9 cellular contexts compared by ENCODE assay signal in genomic region chr19:13847900-13848677, GRCh38. TPM values are rescaled to one million over a fixed set of nuclear protein-coding genes. Genes with fewer than 3 reads are reported as not detected.
DNase-seq lines count a peak whose midpoint lies in the region; ATAC-seq, FAIRE-seq and TF ChIP-seq lines count a peak whose summit lies in the region.
"Had no signal": no experiment of that assay in that cellular context is flagged by ENCODE, and none has a peak within 500 bp of the region (broad histone marks: within the 10 kb centered on the region; RNA-seq: fewer than 3 reads in every experiment).

No MANE protein-coding gene starts in this region.

- H3K36me3 ChIP-seq in heart right ventricle (no peaks in the 10 kb centered on the region), breast epithelium (no peaks in the 10 kb centered on the region), mesodermal cell (ENCODE audit: control insufficient read depth, insufficient read depth, low read length) (no peaks in the 10 kb centered on the region), urinary bladder (ENCODE audit: insufficient read depth) (no peaks in the 10 kb centered on the region)

- WGBS in heart right ventricle, 2 donors: 26 to 29% methylated on average over 15 of the region's 15 CpGs
- WGBS in mesodermal cell (ENCODE audit: insufficient coverage in 2 of 2), 2 experiments: 0% methylated on average over 3 to 4 of the region's 15 CpGs
- 22% methylated on average over 15 of the region's 15 CpGs for WGBS in urinary bladder

- no peak for FAIRE-seq in GM19239 (lab: Jason Lieb, UNC)

- intact Hi-C loops in heart right ventricle (cut with DNase I) (loop anchor here in 5 of 10 donors (5.0 to 10.0 kb wide), 3 partner anchors 683 to 696 kb away; partner anchors contain the start of genes IER2 (in 4 of the 5) and STX10 (in 4 of the 5)), cardiac septum (cut with DNase I) (loop anchor here (1.0 to 10.0 kb wide), 3 partner anchors 9 to 1053 kb away; partner anchors contain the start of gene JUNB), breast epithelium (cut with DNase I; ENCODE audit: low total_unique reads) (no loop called here), left colon (cut with DNase I, micrococcal nuclease) (no loop called here)

- H3K9me3 ChIP-seq in heart right ventricle (no peaks in the 10 kb centered on the region), breast epithelium (no peaks in the 10 kb centered on the region), mesodermal cell (ENCODE audit: control insufficient read depth, low read length) (no peaks in the 10 kb centered on the region)

- peaks cover 32 to 78% (median 66%) of the 10 kb centered on the region in 9 donors for H3K4me1 ChIP-seq in heart right ventricle
- H3K4me1 ChIP-seq in breast epithelium: peaks cover 24 to 30% of the 10 kb centered on the region in 2 donors
- H3K4me1 ChIP-seq in mesodermal cell (ENCODE audit: control insufficient read depth, insufficient read depth, low read length, poor library complexity, severe bottlenecking): peaks cover 45% of the 10 kb centered on the region
- peaks cover 2% of the 10 kb centered on the region for H3K4me1 ChIP-seq in urinary bladder (ENCODE audit: insufficient read depth)

- TF ChIP-seq CTCF in heart right ventricle (IDR thresholded peaks at IDR 0.05) (peak in 2 of 9 donors; percentile 0 to 4), breast epithelium (IDR thresholded peaks at IDR 0.05) (no peak)

- H3K4me3 ChIP-seq in heart right ventricle (peak overlapping the region in 9 of 10 donors; percentile 37 to 64 (median 58)), breast epithelium (peak overlapping the region; percentile 58 to 73 (median 60)), mesodermal cell (ENCODE audit: extremely low read depth, insufficient read depth, low read length, poor library complexity, severe bottlenecking) (peak overlapping the region; percentile 37), urinary bladder (ENCODE audit: low read depth, low read length) (no peak overlapping the region)

- ATAC-seq in heart right ventricle (no peak), left colon (no peak)

- H3K27me3 ChIP-seq in heart right ventricle (no peaks in the 10 kb centered on the region), breast epithelium (no peaks in the 10 kb centered on the region)

- no peak for TF ChIP-seq POLR2A in breast epithelium (IDR thresholded peaks at IDR 0.05)

- DNase-seq in heart right ventricle (no peak), cardiac septum (ENCODE audit: low spot score) (no peak), breast epithelium (ENCODE audit: low spot score in 2 of 2) (no peak), left colon (no peak), COR-L47 (lab: John Stamatoyannopoulos, UW) (no peak), GM19239 (ENCODE audit: insufficient read length, low spot score) (no peak)

- H3K27ac ChIP-seq in heart right ventricle: peak overlapping the region; percentile 92 to 100 (median 99)
- H3K27ac ChIP-seq in breast epithelium: peak overlapping the region; percentile 100
- H3K27ac ChIP-seq in mesodermal cell (ENCODE audit: low read depth, low read length, severe bottlenecking): peak overlapping the region; percentile 100
- peak overlapping the region; percentile 100 for H3K27ac ChIP-seq in urinary bladder (ENCODE audit: low read depth)

RNA-seq across cellular contexts. Expression of gene NANOS3, which starts 28.8 kb away (rescaled TPM):
- total RNA-seq in heart right ventricle (1 to 10 TPM in 3 of 10 donors, under 1 TPM in 3, not detected in 4; 0.37 to 1.5 (median 0.98) TPM), cardiac septum (0.78 TPM), breast epithelium (not detected), urinary bladder (not detected), left colon (under 1 TPM in 1 of 2 donors, not detected in 1; 0.56 TPM)
- polyA plus RNA-seq in heart right ventricle (1 to 10 TPM in 1 of 2 donors, under 1 TPM in 1; 0.41 to 2.9 TPM), urinary bladder (0.57 TPM)
- polyA plus RNA-seq in mesodermal cell (2013, experiment 1 of 2): 3.8 TPM
- 2.2 TPM for polyA plus RNA-seq in mesodermal cell (2013, experiment 2 of 2)
- total RNA-seq: HT-29 had no signal

RNA-seq across cellular contexts. Expression of gene ZSWIM4, which starts 52.8 kb away (rescaled TPM):
- total RNA-seq in heart right ventricle (1 to 10 TPM; 2.1 to 7.1 (median 3.0) TPM), cardiac septum (3.9 TPM), breast epithelium (1 to 10 TPM; 1.1 to 8.5 (median 6.9) TPM), urinary bladder (2.5 TPM), left colon (1 to 10 TPM; 3.0 TPM)
- polyA plus RNA-seq in heart right ventricle (1 to 10 TPM; 1.2 to 1.5 TPM), urinary bladder (2.2 TPM)
- polyA plus RNA-seq in mesodermal cell (2013, experiment 1 of 2): 25.4 TPM
- polyA plus RNA-seq in mesodermal cell (2013, experiment 2 of 2): 17.4 TPM

RNA-seq across cellular contexts. Expression of gene BRME1, which starts 57.8 kb away (rescaled TPM):
- total RNA-seq in heart right ventricle: under 1 TPM in 8 of 10 donors, not detected in 2; 0.19 to 0.88 (median 0.63) TPM
- polyA plus RNA-seq in heart right ventricle: 1 to 10 TPM in 1 of 2 donors, under 1 TPM in 1; 0.38 to 2.0 TPM
- total RNA-seq in cardiac septum: 0.35 TPM
- total RNA-seq in breast epithelium: 1 to 10 TPM; 1.3 to 6.3 (median 1.6) TPM
- 1.9 TPM for polyA plus RNA-seq in mesodermal cell (2013, experiment 1 of 2)
- polyA plus RNA-seq in mesodermal cell (2013, experiment 2 of 2): 1.7 TPM
- total RNA-seq in urinary bladder: 2.0 TPM
- 2.2 TPM for polyA plus RNA-seq in urinary bladder
- 1 to 10 TPM; 7.9 to 9.1 TPM for total RNA-seq in left colon

RNA-seq across cellular contexts. Expression of gene CC2D1A, which starts 57.9 kb away (rescaled TPM):
- total RNA-seq in heart right ventricle (10 to 100 TPM; 13.2 to 30.2 (median 19.0) TPM), cardiac septum (19.5 TPM), breast epithelium (10 to 100 TPM; 16.6 to 50.1 (median 43.6) TPM), urinary bladder (7.3 TPM), left colon (100 to 1,000 TPM in 1 of 2 donors, 10 to 100 TPM in 1; 90.8 to 132 TPM)
- polyA plus RNA-seq in heart right ventricle (10 to 100 TPM; 16.5 to 49.8 TPM), urinary bladder (25.8 TPM)
- 23.7 TPM for polyA plus RNA-seq in mesodermal cell (2013, experiment 1 of 2)
- 18.6 TPM for polyA plus RNA-seq in mesodermal cell (2013, experiment 2 of 2)
